ENCODE assay signal across 10 cellular contexts in genomic region chr9:127936347-127936852, GRCh38. TPM values are rescaled to one million over a fixed set of nuclear protein-coding genes. Genes with fewer than 3 reads are reported as not detected.
DNase-seq lines count a peak whose midpoint lies in the region; ATAC-seq and TF ChIP-seq lines count a peak whose summit lies in the region.
"Had no signal": no experiment of that assay in that cellular context is flagged by ENCODE, and none has a peak within 500 bp of the region (broad histone marks: within the 10 kb centered on the region; RNA-seq: fewer than 3 reads in every experiment).

No MANE protein-coding gene starts in this region.

- peaks cover 7 to 35% (median 29%) of the 10 kb centered on the region in 5 donors for H3K4me1 ChIP-seq in subcutaneous abdominal adipose tissue (ENCODE audit: control insufficient read depth in 5 of 5, insufficient read depth in 5 of 5, low read length in 5 of 5)

- CTCF ChIA-PET in activated B cell treated with CpG ODN at 0.5 μM for 24 hours (lab: Charles Lee): no interaction called here

- peaks cover 40% of the 10 kb centered on the region for H3K4me1 Mint-ChIP-seq in activated T-cell treated with anti-CD3 and anti-CD28 coated beads, Interleukin-2, amount 50 U/mL, for 4 hours (ENCODE audit: low read depth)
- H3K4me1 Mint-ChIP-seq in activated B cell treated with CpG ODN at 0.5 μM for 24 hours: peaks cover 40% of the 10 kb centered on the region
- peaks cover 14% of the 10 kb centered on the region for H3K4me1 Mint-ChIP-seq in glutamatergic neuron (ENCODE audit: low read depth, unreplicated experiment)

- H3K27ac Mint-ChIP-seq in activated B cell treated with CpG ODN at 0.5 μM for 24 hours: no peak overlapping the region
- no peak overlapping the region for H3K27ac Mint-ChIP-seq in glutamatergic neuron (ENCODE audit: unreplicated experiment)

- intact Hi-C loops in activated B cell treated with CpG ODN at 0.5 μM for 24 hours (cut with micrococcal nuclease): no loop called here

- peak overlapping the region in 4 of 5 donors; percentile 66 to 93 (median 88) for H3K9ac ChIP-seq in subcutaneous abdominal adipose tissue (ENCODE audit: low read length in 5 of 5)

- peak overlapping the region in 4 of 5 donors; percentile 35 to 94 (median 77) for H3K4me3 ChIP-seq in subcutaneous abdominal adipose tissue (ENCODE audit: low read depth in 1 of 5, low read length in 5 of 5)

- H3K36me3 ChIP-seq in subcutaneous abdominal adipose tissue (ENCODE audit: control insufficient read depth in 5 of 5, insufficient read depth in 5 of 5, low read length in 5 of 5): peaks cover 0 to 16% (median 4%) of the 10 kb centered on the region in 5 donors

- H3K36me3 Mint-ChIP-seq in activated T-cell treated with anti-CD3 and anti-CD28 coated beads, Interleukin-2, amount 50 U/mL, for 4 hours (ENCODE audit: insufficient read depth): peaks cover 8% of the 10 kb centered on the region
- H3K36me3 Mint-ChIP-seq in activated B cell treated with CpG ODN at 0.5 μM for 24 hours (ENCODE audit: low read depth): peaks cover 41% of the 10 kb centered on the region
- no peaks in the 10 kb centered on the region for H3K36me3 Mint-ChIP-seq in glutamatergic neuron (ENCODE audit: unreplicated experiment)

- POLR2A ChIA-PET in activated B cell treated with CpG ODN at 0.5 μM for 24 hours (lab: Charles Lee): interaction anchor here (0.9 to 1.6 kb wide), 5 partner anchors 19 to 191 kb away, joined by 3 to 7 read pairs (median 5); partner anchors contain the start of genes EEIG1 and PTGES2

- no peaks in the 10 kb centered on the region for H3K9me3 Mint-ChIP-seq in activated T-cell treated with anti-CD3 and anti-CD28 coated beads, Interleukin-2, amount 50 U/mL, for 4 hours
- no peaks in the 10 kb centered on the region for H3K9me3 Mint-ChIP-seq in activated B cell treated with CpG ODN at 0.5 μM for 24 hours
- H3K9me3 Mint-ChIP-seq in glutamatergic neuron (ENCODE audit: unreplicated experiment): peaks cover 8% of the 10 kb centered on the region

- H3K27ac ChIP-seq in subcutaneous abdominal adipose tissue (ENCODE audit: low read depth, low read length): no peak overlapping the region

- peak overlapping the region; percentile 92 for H3K4me3 Mint-ChIP-seq in activated T-cell treated with anti-CD3 and anti-CD28 coated beads, Interleukin-2, amount 50 U/mL, for 4 hours
- peak overlapping the region; percentile 94 for H3K4me3 Mint-ChIP-seq in activated B cell treated with CpG ODN at 0.5 μM for 24 hours
- peak overlapping the region; percentile 94 for H3K4me3 Mint-ChIP-seq in glutamatergic neuron (ENCODE audit: unreplicated experiment)

- no peaks in the 10 kb centered on the region for H3K27me3 Mint-ChIP-seq in activated T-cell treated with anti-CD3 and anti-CD28 coated beads, Interleukin-2, amount 50 U/mL, for 4 hours (ENCODE audit: low read depth)
- H3K27me3 Mint-ChIP-seq in activated B cell treated with CpG ODN at 0.5 μM for 24 hours: no peaks in the 10 kb centered on the region
- H3K27me3 Mint-ChIP-seq in glutamatergic neuron (ENCODE audit: unreplicated experiment): peaks cover 20% of the 10 kb centered on the region

- TF ChIP-seq CTCF in activated B cell treated with CpG ODN at 0.5 μM for 24 hours (IDR thresholded peaks at IDR 0.05) (no peak), glutamatergic neuron (IDR thresholded peaks at IDR 0.05; ENCODE audit: partially characterized antibody, unreplicated experiment) (no peak)

- H3K9me3 ChIP-seq in subcutaneous abdominal adipose tissue (ENCODE audit: control insufficient read depth in 5 of 5, low read length in 5 of 5): no peaks in the 10 kb centered on the region

- DNase-seq in activated T-cell treated with anti-CD3 and anti-CD28 coated beads, Interleukin-2, amount 50 U/mL, for 4 hours: no peak
- no peak for DNase-seq in activated T-cell treated with anti-CD3 and anti-CD28 coated beads, Interleukin-2, amount 50 U/mL, for 48 hours
- DNase-seq in activated B cell treated with CpG ODN at 0.5 μM for 24 hours (no peak), glutamatergic neuron (no peak), GM19240 (ENCODE audit: insufficient read length, low spot score) (no peak), ureter (ENCODE audit: low spot score) (no peak), NCI-H1436 (lab: John Stamatoyannopoulos, UW) (no peak)
- DNase-seq: KBM-7, T1000 had no signal

- peaks cover 0 to 3% (median 0%) of the 10 kb centered on the region in 5 donors for H3K27me3 ChIP-seq in subcutaneous abdominal adipose tissue (ENCODE audit: control insufficient read depth in 5 of 5, insufficient read depth in 4 of 5, low read length in 5 of 5)

- no peak for ATAC-seq in activated T-cell treated with anti-CD3 and anti-CD28 coated beads, Interleukin-2, amount 50 U/mL, for 4 hours
- ATAC-seq in activated B cell treated with CpG ODN at 0.5 μM for 24 hours (ENCODE audit: low read depth): no peak

RNA-seq across cellular contexts. Expression of gene DPM2, which starts 1.3 kb away (rescaled TPM):
- 10 to 100 TPM; 89.6 to 91.5 (median 89.9) TPM for total RNA-seq in activated T-cell treated with anti-CD3 and anti-CD28 coated beads, Interleukin-2, amount 50 U/mL, for 4 hours
- total RNA-seq in activated B cell treated with CpG ODN at 0.5 μM for 24 hours (41.4 and 50.6 TPM in 2 replicates), glutamatergic neuron (ENCODE audit: unreplicated experiment) (35.3 TPM), ureter (41.1 TPM)

RNA-seq across cellular contexts. Expression of gene PIP5KL1, which starts 5.8 kb away (rescaled TPM):
- 1 to 10 TPM; 2.3 to 3.5 (median 2.8) TPM for total RNA-seq in activated T-cell treated with anti-CD3 and anti-CD28 coated beads, Interleukin-2, amount 50 U/mL, for 4 hours
- total RNA-seq in activated B cell treated with CpG ODN at 0.5 μM for 24 hours (1.7 and 1.8 TPM in 2 replicates), glutamatergic neuron (ENCODE audit: unreplicated experiment) (11.9 TPM), ureter (3.3 TPM)

RNA-seq across cellular contexts. Expression of gene ST6GALNAC4, which starts 19.6 kb away (rescaled TPM):
- total RNA-seq in activated T-cell treated with anti-CD3 and anti-CD28 coated beads, Interleukin-2, amount 50 U/mL, for 4 hours: 10 to 100 TPM; 22.0 to 25.7 (median 24.7) TPM
- total RNA-seq in activated B cell treated with CpG ODN at 0.5 μM for 24 hours: 71.3 and 85.4 TPM in 2 replicates
- 15.8 TPM for total RNA-seq in glutamatergic neuron (ENCODE audit: unreplicated experiment)
- 25.8 TPM for total RNA-seq in ureter

RNA-seq across cellular contexts. Expression of gene ST6GALNAC6, which starts 37.0 kb away (rescaled TPM):
- 10 to 100 TPM; 25.9 to 31.5 (median 31.0) TPM for total RNA-seq in activated T-cell treated with anti-CD3 and anti-CD28 coated beads, Interleukin-2, amount 50 U/mL, for 4 hours
- 39.9 and 47.5 TPM in 2 replicates for total RNA-seq in activated B cell treated with CpG ODN at 0.5 μM for 24 hours
- total RNA-seq in glutamatergic neuron (ENCODE audit: unreplicated experiment): 26.1 TPM
- 48.9 TPM for total RNA-seq in ureter

RNA-seq across cellular contexts. Expression of gene EEIG1, which starts 44.4 kb away (rescaled TPM):
- total RNA-seq in activated T-cell treated with anti-CD3 and anti-CD28 coated beads, Interleukin-2, amount 50 U/mL, for 4 hours: 10 to 100 TPM; 75.5 to 87.3 (median 86.0) TPM
- total RNA-seq in activated B cell treated with CpG ODN at 0.5 μM for 24 hours: 65.8 and 88.1 TPM in 2 replicates
- 15.8 TPM for total RNA-seq in glutamatergic neuron (ENCODE audit: unreplicated experiment)
- 99.6 TPM for total RNA-seq in ureter
